Comparison of ENCODE assay signal across 7 cellular contexts in the genomic region with DNA sequence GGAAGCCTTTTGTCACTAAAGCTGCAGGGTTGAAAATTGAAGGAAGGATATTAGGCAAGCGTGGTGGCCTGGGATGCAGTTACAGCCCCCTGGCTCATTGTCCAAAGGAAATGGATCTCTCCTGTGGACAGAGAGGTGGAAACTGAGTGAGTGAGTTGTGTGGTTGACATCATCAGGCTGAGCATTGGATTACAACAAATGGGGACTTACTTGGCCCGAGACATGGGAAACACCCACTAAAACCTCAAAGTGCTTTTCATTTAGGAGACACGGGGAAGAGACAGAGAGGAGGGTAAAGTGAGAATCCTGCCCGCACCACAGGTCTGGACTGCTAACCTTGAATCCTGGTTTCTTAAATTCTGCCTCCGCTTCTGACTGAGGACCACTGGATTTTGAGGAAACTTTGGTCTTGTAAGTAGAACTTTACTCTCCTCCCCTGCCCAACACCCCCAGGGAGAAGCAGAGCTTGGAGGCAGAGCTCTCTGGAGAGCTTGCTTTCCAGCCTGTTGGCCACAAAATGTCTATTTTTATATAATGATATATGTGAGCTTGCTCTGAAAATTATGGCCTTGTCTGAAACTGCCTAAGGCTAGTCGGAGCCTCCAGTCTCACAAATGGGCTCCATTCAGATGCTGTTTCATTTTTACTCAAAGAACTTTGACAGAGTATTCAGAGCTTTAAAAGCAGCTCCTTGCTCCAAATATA. TPM values are rescaled to one million over a fixed set of nuclear protein-coding genes. Genes with fewer than 3 reads are reported as not detected.
A peak's percentile ranks its signal among the peaks of the same experiment; 100 is the strongest.
DNase-seq lines count a peak whose midpoint lies in the region; ATAC-seq and TF ChIP-seq lines count a peak whose summit lies in the region.

A gene (plus strand): TSS at position 259 of the 705 bp plus-strand sequence. CDS start 31,978 bp downstream, outside the sequence.

- POLR2A ChIA-PET in MCF 10A (lab: Yijun Ruan, JAX): interaction anchor here (0.7 to 1.6 kb wide), 3 partner anchors 11 to 107 kb away, joined by 3 to 4 read pairs (median 3); no protein-coding TSS in a partner anchor

- CTCF ChIA-PET in MCF 10A (lab: Yijun Ruan, JAX): interaction anchor here (0.6 to 1.5 kb wide), 3 partner anchors 9 to 54 kb away, joined by 3 to 5 read pairs (median 4); no protein-coding TSS in a partner anchor

- H3K9ac ChIP-seq in Loucy (ENCODE audit: low read depth, low read length, poor library complexity, severe bottlenecking): peak within 1 kb of the TSS; percentile 13
- H3K9ac ChIP-seq in liver (ENCODE audit: low read depth in 1 of 2, low read length in 2 of 2): peak within 1 kb of the TSS in 1 of 2 donors; percentile 64

- H3K36me3 ChIP-seq in Loucy (ENCODE audit: insufficient read depth, low read length) (no peaks in the 10 kb centered on the region), liver (ENCODE audit: control insufficient read depth in 4 of 4, insufficient read depth in 3 of 4, low read depth in 1 of 4, low read length in 3 of 4) (no peaks in the 10 kb centered on the region), tibial nerve (no peaks in the 10 kb centered on the region)

- no TSS peak for BruUV-seq in MCF 10A (replicated peaks; lab: Mats Ljungman, UMichigan)

- no peaks in the 10 kb centered on the region for H3K79me2 ChIP-seq in Loucy (ENCODE audit: insufficient read depth, low read length)

- intact Hi-C loops in MCF 10A (cut with micrococcal nuclease): no loop called here

- H3K27me3 ChIP-seq in Loucy (ENCODE audit: insufficient read depth, low read length, poor library complexity, severe bottlenecking) (no peaks in the 10 kb centered on the region), liver (ENCODE audit: control insufficient read depth in 4 of 4, insufficient read depth in 4 of 4, low read length in 3 of 4) (no peaks in the 10 kb centered on the region), tibial nerve (no peaks in the 10 kb centered on the region)

- H2AFZ ChIP-seq in Loucy (ENCODE audit: low read length): no peak within 1 kb of the TSS

- H3K27ac Mint-ChIP-seq in MCF 10A (ENCODE audit: low read depth, unreplicated experiment): no peak within 1 kb of the TSS
- no peak within 1 kb of the TSS for H3K27ac Mint-ChIP-seq in stimulated activated effector memory CD8-positive, alpha-beta T cell treated with anti-CD3 and anti-CD28 coated beads, Interleukin-12 subunit alpha, Interleukin-12 subunit beta, amount 100 ng/mL, for 72 hours

- DNase-seq in MCF 10A (ENCODE audit: unreplicated experiment) (peak; percentile 30), tibial nerve (ENCODE audit: low spot score in 2 of 2) (peak in 1 of 2 donors; percentile 36)
- no peak for DNase-seq in stimulated activated effector memory CD8-positive, alpha-beta T cell treated with anti-CD3 and anti-CD28 coated beads, Interleukin-12 subunit alpha, Interleukin-12 subunit beta, amount 100 ng/mL, for 72 hours (ENCODE audit: low spot score in 2 of 2)

- no peak within 1 kb of the TSS for H3K4me3 Mint-ChIP-seq in MCF 10A (ENCODE audit: unreplicated experiment)
- no peak within 1 kb of the TSS for H3K4me3 Mint-ChIP-seq in stimulated activated effector memory CD8-positive, alpha-beta T cell treated with anti-CD3 and anti-CD28 coated beads, Interleukin-12 subunit alpha, Interleukin-12 subunit beta, amount 100 ng/mL, for 72 hours

- TF ChIP-seq POLR2A in tibial nerve (IDR thresholded peaks at IDR 0.05): peak in 1 of 2 donors; percentile 39

- peak in 1 of 2 donors; percentile 64 for TF ChIP-seq EP300 in tibial nerve (IDR thresholded peaks at IDR 0.05)

- ATAC-seq in stimulated activated effector memory CD8-positive, alpha-beta T cell treated with anti-CD3 and anti-CD28 coated beads, Interleukin-12 subunit alpha, Interleukin-12 subunit beta, amount 100 ng/mL, for 72 hours: no peak
- no peak for ATAC-seq in HG03196 (IDR thresholded peaks at IDR 0.05; ENCODE audit: unreplicated experiment)
- ATAC-seq in HG02884 (IDR thresholded peaks at IDR 0.05; ENCODE audit: unreplicated experiment): no peak

- TF ChIP-seq RAD21 in liver (IDR thresholded peaks at IDR 0.05): no peak

- H4K20me1 ChIP-seq in Loucy (ENCODE audit: insufficient read depth, low read length, poor library complexity, severe bottlenecking): no peaks in the 10 kb centered on the region

- H3K4me1 Mint-ChIP-seq in MCF 10A (ENCODE audit: insufficient read depth, unreplicated experiment): peaks cover 10% of the 10 kb centered on the region
- H3K4me1 Mint-ChIP-seq in stimulated activated effector memory CD8-positive, alpha-beta T cell treated with anti-CD3 and anti-CD28 coated beads, Interleukin-12 subunit alpha, Interleukin-12 subunit beta, amount 100 ng/mL, for 72 hours: peaks cover 19% of the 10 kb centered on the region

- H3K27me3 Mint-ChIP-seq in MCF 10A (ENCODE audit: insufficient read depth, unreplicated experiment): no peaks in the 10 kb centered on the region

- 75% methylated on average over 6 of the region's 6 CpGs for WGBS in liver
- WGBS in tibial nerve, 2 donors: 40 to 46% methylated on average over 6 of the region's 6 CpGs

- H3K27ac ChIP-seq in liver (ENCODE audit: low read depth in 1 of 2, low read length in 2 of 2) (peak within 1 kb of the TSS; percentile 14 to 59), tibial nerve (peak within 1 kb of the TSS; percentile 25 to 77 (median 72))

- no peaks in the 10 kb centered on the region for H3K9me3 ChIP-seq in Loucy (ENCODE audit: insufficient read depth, low read depth, low read length)
- no peaks in the 10 kb centered on the region for H3K9me3 ChIP-seq in liver (ENCODE audit: control insufficient read depth in 4 of 4, low read length in 3 of 4)
- no peaks in the 10 kb centered on the region for H3K9me3 ChIP-seq in tibial nerve

- TF ChIP-seq CTCF in Loucy (conservative IDR thresholded peaks at IDR 0.05; ENCODE audit: low read length) (no peak), MCF 10A (IDR thresholded peaks at IDR 0.05; ENCODE audit: unreplicated experiment) (no peak), liver (IDR thresholded peaks at IDR 0.05; ENCODE audit: low read depth, low read length, missing input control) (no peak), tibial nerve (IDR thresholded peaks at IDR 0.05) (no peak)

- H3K4me3 ChIP-seq in Loucy (ENCODE audit: low read length, poor library complexity, severe bottlenecking) (no peak within 1 kb of the TSS), liver (ENCODE audit: low read depth in 1 of 3, low read length in 3 of 3) (peak within 1 kb of the TSS in 1 of 3 donors; percentile 2), tibial nerve (peak within 1 kb of the TSS in 3 of 4 donors; percentile 8 to 44 (median 33))

- H3K36me3 Mint-ChIP-seq in MCF 10A (ENCODE audit: insufficient read depth, unreplicated experiment): no peaks in the 10 kb centered on the region
- no peaks in the 10 kb centered on the region for H3K36me3 Mint-ChIP-seq in stimulated activated effector memory CD8-positive, alpha-beta T cell treated with anti-CD3 and anti-CD28 coated beads, Interleukin-12 subunit alpha, Interleukin-12 subunit beta, amount 100 ng/mL, for 72 hours

- peaks cover 64% of the 10 kb centered on the region for H3K4me1 ChIP-seq in Loucy (ENCODE audit: insufficient read depth, low read length, poor library complexity, severe bottlenecking)
- peaks cover 0 to 5% (median 1%) of the 10 kb centered on the region in 4 donors for H3K4me1 ChIP-seq in liver (ENCODE audit: control insufficient read depth in 4 of 4, insufficient read depth in 4 of 4, low read length in 3 of 4)
- peaks cover 0 to 62% (median 15%) of the 10 kb centered on the region in 4 donors for H3K4me1 ChIP-seq in tibial nerve

- no peaks in the 10 kb centered on the region for H3F3A ChIP-seq in Loucy (ENCODE audit: low read depth)

- peak within 1 kb of the TSS; percentile 3 for H3K4me2 ChIP-seq in Loucy (ENCODE audit: low read depth, low read length, poor library complexity, severe bottlenecking)

- H3K9me3 Mint-ChIP-seq in MCF 10A (ENCODE audit: unreplicated experiment): peaks cover 7% of the 10 kb centered on the region
- H3K9me3 Mint-ChIP-seq in stimulated activated effector memory CD8-positive, alpha-beta T cell treated with anti-CD3 and anti-CD28 coated beads, Interleukin-12 subunit alpha, Interleukin-12 subunit beta, amount 100 ng/mL, for 72 hours: no peaks in the 10 kb centered on the region

- H3K9me2 ChIP-seq in Loucy (replicated peaks; ENCODE audit: low read depth, low read length): no peaks in the 10 kb centered on the region

TF ChIP-seq in liver, 16 proteins besides CTCF, POLR2A, EP300 and RAD21:
- TF ChIP-seq NR2F2 (IDR thresholded peaks at IDR 0.05) (peak; percentile 11), SP1 (IDR thresholded peaks at IDR 0.05) (peak; percentile 8)
- TF ChIP-seq, protein P1, sequence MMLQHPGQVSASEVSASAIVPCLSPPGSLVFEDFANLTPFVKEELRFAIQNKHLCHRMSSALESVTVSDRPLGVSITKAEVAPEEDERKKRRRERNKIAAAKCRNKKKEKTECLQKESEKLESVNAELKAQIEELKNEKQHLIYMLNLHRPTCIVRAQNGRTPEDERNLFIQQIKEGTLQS (IDR thresholded peaks at IDR 0.05): no peak

RNA-seq across cellular contexts. Expression of the gene that starts here (rescaled TPM):
- total RNA-seq in MCF 10A (2022): 19.2 and 24.8 TPM in 2 replicates
- 10 to 100 TPM; 10.6 to 23.1 TPM for total RNA-seq in liver
- 10 to 100 TPM; 23.7 to 24.3 TPM for polyA plus RNA-seq in liver
- 100 to 1,000 TPM in 2 of 4 donors, 10 to 100 TPM in 2; 78.2 to 108 (median 91.5) TPM for total RNA-seq in tibial nerve
